16 cellular contexts compared by ENCODE assay signal in genomic region chr14:104931323-104931770, GRCh38. TPM values are rescaled to one million over a fixed set of nuclear protein-coding genes. Genes with fewer than 3 reads are reported as not detected.
DNase-seq lines count a peak whose midpoint lies in the region; ATAC-seq and TF ChIP-seq lines count a peak whose summit lies in the region.
"Had no signal": no experiment of that assay in that cellular context is flagged by ENCODE, and none has a peak within 500 bp of the region (broad histone marks: within the 10 kb centered on the region; RNA-seq: fewer than 3 reads in every experiment).

No MANE protein-coding gene starts in this region.

- H3K27ac ChIP-seq in right atrium auricular region, result no peak overlapping the region
- H3K27ac ChIP-seq in neuronal stem cell (replicated peaks; ENCODE audit: low read length), result no peak overlapping the region
- H3K27ac ChIP-seq: SK-N-MC had no signal

- H3K36me3 ChIP-seq in right atrium auricular region (no peaks in the 10 kb centered on the region), NT2/D1 (ENCODE audit: insufficient read depth, insufficient read length, low read length) (no peaks in the 10 kb centered on the region), neuronal stem cell (replicated peaks in 1 of 2; ENCODE audit: control insufficient read depth in 2 of 2, insufficient read depth in 2 of 2, low read length in 2 of 2) (no peaks in the 10 kb centered on the region)

- DNase-seq in Right ventricle myocardium superior (peak; percentile 36), right atrium auricular region (ENCODE audit: low spot score) (no peak), NT2/D1 (ENCODE audit: low read depth, low spot score) (no peak), neuronal stem cell (ENCODE audit: low spot score) (no peak), LoVo (ENCODE audit: low spot score) (no peak), NCI-H1092 treated with DMSO at 0.1 percent for 48 hours (lab: John Stamatoyannopoulos, UW) (no peak)
- DNase-seq: Calu3; CD4-positive, CD25-positive, alpha-beta regulatory T cell; KBM-7; NCI-H2081 treated with DMSO at 0.1 percent for 48 hours; NCI-H510A treated with DMSO at 0.1 percent for 48 hours; NCI-H82 had no signal

- TF ChIP-seq CTCF in right atrium auricular region (IDR thresholded peaks at IDR 0.05), result no peak

- H3K18ac ChIP-seq in neuronal stem cell (ENCODE audit: low read length), result peak overlapping the region; percentile 94

- H2BK15ac ChIP-seq in neuronal stem cell (ENCODE audit: low read length), result peak overlapping the region; percentile 92

- H2BK5ac ChIP-seq in neuronal stem cell (ENCODE audit: low read length), result peak overlapping the region; percentile 75

- intact Hi-C loops in Right ventricle myocardium superior (cut with DNase I), result no loop called here

- H3K4me3 ChIP-seq in right atrium auricular region, result peak overlapping the region in 1 of 2 donors; percentile 67
- H3K4me3 ChIP-seq in NT2/D1 (ENCODE audit: insufficient read length, low read depth), result no peak overlapping the region
- no peak overlapping the region for H3K4me3 ChIP-seq in neuronal stem cell (ENCODE audit: low read length in 2 of 2)
- H3K4me3 ChIP-seq: SK-N-MC had no signal

- WGBS in neuronal stem cell (ENCODE audit: extremely low coverage in 2 of 2, insufficient read length in 2 of 2, insufficient replicate concordance in 1 of 2), 2 donors, result no CpG with 5 or more reads among the region's 8 CpGs

- no peak overlapping the region for H4K8ac ChIP-seq in neuronal stem cell (ENCODE audit: low read depth, low read length)

- H4K91ac ChIP-seq in neuronal stem cell (ENCODE audit: low read depth, low read length, poor library complexity), result no peak overlapping the region

- H3K4me1 ChIP-seq in right atrium auricular region, result peaks cover 0 to 21% of the 10 kb centered on the region in 2 donors
- H3K4me1 ChIP-seq in NT2/D1 (ENCODE audit: insufficient read depth, insufficient read length), result peaks cover 12% of the 10 kb centered on the region
- peaks cover 0 to 12% of the 10 kb centered on the region in 2 donors for H3K4me1 ChIP-seq in neuronal stem cell (ENCODE audit: control insufficient read depth in 2 of 2, insufficient read depth in 1 of 2, low read depth in 1 of 2, low read length in 2 of 2)

- H2BK120ac ChIP-seq in neuronal stem cell (ENCODE audit: low read depth, low read length), result no peak overlapping the region

- peak overlapping the region; percentile 2 for H3K4me2 ChIP-seq in neuronal stem cell (ENCODE audit: insufficient read depth, low read length, poor library complexity, severe bottlenecking)

- peaks cover 3% of the 10 kb centered on the region for H3K79me1 ChIP-seq in neuronal stem cell (ENCODE audit: low read depth, low read length)

- no peak overlapping the region for H3K4ac ChIP-seq in neuronal stem cell (ENCODE audit: low read length)

- H2BK12ac ChIP-seq in neuronal stem cell (ENCODE audit: low read length), result no peak overlapping the region

- H3K9me3 ChIP-seq in right atrium auricular region (no peaks in the 10 kb centered on the region), NT2/D1 (ENCODE audit: insufficient read depth, low read length) (no peaks in the 10 kb centered on the region), neuronal stem cell (replicated peaks in 1 of 2; ENCODE audit: control insufficient read depth in 2 of 2, insufficient read depth in 1 of 2, low read depth in 1 of 2, low read length in 2 of 2) (no peaks in the 10 kb centered on the region)

- no peak overlapping the region for H3K14ac ChIP-seq in neuronal stem cell (ENCODE audit: low read length)

- peak overlapping the region; percentile 98 for H2AK5ac ChIP-seq in neuronal stem cell (ENCODE audit: low read depth, low read length)

- H3K9ac ChIP-seq in NT2/D1 (ENCODE audit: insufficient read length, low read depth), result peak overlapping the region; percentile 4
- H3K9ac ChIP-seq in neuronal stem cell (ENCODE audit: low read depth, low read length, poor library complexity), result no peak overlapping the region

- no peak for ATAC-seq in Right ventricle myocardium superior (ENCODE audit: poor library complexity)
- no peak for ATAC-seq in HG02798 (IDR thresholded peaks at IDR 0.05; ENCODE audit: poor library complexity, unreplicated experiment)
- no peak for ATAC-seq in GM21515 (IDR thresholded peaks at IDR 0.05; ENCODE audit: unreplicated experiment)

- no peak overlapping the region for H3K23ac ChIP-seq in neuronal stem cell (ENCODE audit: low read depth, low read length, poor library complexity)

- H3K27me3 ChIP-seq in right atrium auricular region (no peaks in the 10 kb centered on the region), NT2/D1 (ENCODE audit: insufficient read depth, insufficient read length) (peaks cover 27% of the 10 kb centered on the region), neuronal stem cell (ENCODE audit: control insufficient read depth in 3 of 3, insufficient read depth in 3 of 3, low read depth in 1 of 3, low read length in 3 of 3) (peaks cover 17 to 68% (median 46%) of the 10 kb centered on the region in 3 experiments)

- no peak overlapping the region for H2AFZ ChIP-seq in neuronal stem cell (ENCODE audit: low read length)

RNA-seq across cellular contexts. Expression of gene PLD4, which starts 6.7 kb away (rescaled TPM):
- total RNA-seq in Right ventricle myocardium superior (0.13 TPM), right atrium auricular region (under 1 TPM in 1 of 2 donors, not detected in 1; 0.08 TPM)
- polyA plus RNA-seq in neuronal stem cell (2013, experiment 1 of 2), result 0.04 TPM
- polyA plus RNA-seq in neuronal stem cell (2013, experiment 2 of 2), result 0.03 TPM
- total RNA-seq: CD4-positive, CD25-positive, alpha-beta regulatory T cell; H9 had no signal

RNA-seq across cellular contexts. Expression of gene AHNAK2, which starts 46.8 kb away (rescaled TPM):
- total RNA-seq in Right ventricle myocardium superior (2.6 TPM), right atrium auricular region (10 to 100 TPM in 1 of 2 donors, 1 to 10 TPM in 1; 5.7 to 11.8 TPM)
- 0.43 TPM for polyA plus RNA-seq in neuronal stem cell (2013, experiment 1 of 2)
- polyA plus RNA-seq in neuronal stem cell (2013, experiment 2 of 2), result 0.46 TPM
- total RNA-seq: CD4-positive, CD25-positive, alpha-beta regulatory T cell had no signal
- polyA plus RNA-seq: CD4-positive, CD25-positive, alpha-beta regulatory T cell had no signal

RNA-seq across cellular contexts. Expression of gene CLBA1, which starts 54.2 kb away (rescaled TPM):
- total RNA-seq in Right ventricle myocardium superior (1.5 TPM), right atrium auricular region (1 to 10 TPM; 2.0 to 2.2 TPM)
- polyA plus RNA-seq in neuronal stem cell (2013, experiment 1 of 2), result 6.1 TPM
- polyA plus RNA-seq in neuronal stem cell (2013, experiment 2 of 2), result 6.0 TPM
